17 cellular contexts compared by ENCODE assay signal in genomic region chr2:75751824-75752468, GRCh38.
"Had no signal": no experiment of that assay in that cellular context is flagged by ENCODE, and none has a peak within 500 bp of the region (broad histone marks: within the 10 kb centered on the region; RNA-seq: fewer than 3 reads in every experiment).

No MANE protein-coding gene starts in this region.

- H3K4me3 Mint-ChIP-seq: activated CD4-positive, alpha-beta memory T cell treated with anti-CD3 and anti-CD28 coated beads, Interleukin-2, amount 10 ng/mL, durations not matched to agents 7 days and 5 days; activated CD8-positive, alpha-beta memory T cell treated with anti-CD3 and anti-CD28 coated beads, Interleukin-2, amount 10 ng/mL, durations not matched to agents 7 days and 5 days; activated naive CD8-positive, alpha-beta T cell treated with anti-CD3 and anti-CD28 coated beads for 36 hours; effector memory CD8-positive, alpha-beta T cell; natural killer cell; stimulated activated effector memory CD8-positive, alpha-beta T cell treated with anti-CD3 and anti-CD28 coated beads, Interleukin-12 subunit alpha, Interleukin-12 subunit beta, amount 100 ng/mL, for 72 hours; type B pancreatic cell had no signal

- H3K27ac ChIP-seq: hepatocyte, stomach had no signal

- H3K4me1 Mint-ChIP-seq: activated CD4-positive, alpha-beta memory T cell treated with anti-CD3 and anti-CD28 coated beads, Interleukin-2, amount 10 ng/mL, durations not matched to agents 7 days and 5 days; activated CD8-positive, alpha-beta memory T cell treated with anti-CD3 and anti-CD28 coated beads, Interleukin-2, amount 10 ng/mL, durations not matched to agents 7 days and 5 days; activated naive CD8-positive, alpha-beta T cell treated with anti-CD3 and anti-CD28 coated beads for 36 hours; natural killer cell; stimulated activated effector memory CD8-positive, alpha-beta T cell treated with anti-CD3 and anti-CD28 coated beads, Interleukin-12 subunit alpha, Interleukin-12 subunit beta, amount 100 ng/mL, for 72 hours had no signal

- H3K36me3 Mint-ChIP-seq: activated CD8-positive, alpha-beta memory T cell treated with anti-CD3 and anti-CD28 coated beads, Interleukin-2, amount 10 ng/mL, durations not matched to agents 7 days and 5 days; activated naive CD8-positive, alpha-beta T cell treated with anti-CD3 and anti-CD28 coated beads for 36 hours; natural killer cell; stimulated activated effector memory CD8-positive, alpha-beta T cell treated with anti-CD3 and anti-CD28 coated beads, Interleukin-12 subunit alpha, Interleukin-12 subunit beta, amount 100 ng/mL, for 72 hours; type B pancreatic cell had no signal

- H3K27me3 Mint-ChIP-seq: type B pancreatic cell had no signal

- H3K4me1 ChIP-seq: stomach had no signal

- H3K9me3 Mint-ChIP-seq: activated CD4-positive, alpha-beta memory T cell treated with anti-CD3 and anti-CD28 coated beads, Interleukin-2, amount 10 ng/mL, durations not matched to agents 7 days and 5 days; activated naive CD8-positive, alpha-beta T cell treated with anti-CD3 and anti-CD28 coated beads for 36 hours; effector memory CD8-positive, alpha-beta T cell; stimulated activated effector memory CD8-positive, alpha-beta T cell treated with anti-CD3 and anti-CD28 coated beads, Interleukin-12 subunit alpha, Interleukin-12 subunit beta, amount 100 ng/mL, for 72 hours; type B pancreatic cell had no signal

- DNase-seq: activated CD4-positive, alpha-beta memory T cell treated with anti-CD3 and anti-CD28 coated beads, Interleukin-2, amount 10 ng/mL, durations not matched to agents 7 days and 5 days; activated CD4-positive, alpha-beta T cell treated with anti-CD3 and anti-CD28 coated beads for 48 hours; activated CD4-positive, CD25-positive, alpha-beta regulatory T cell; activated CD8-positive, alpha-beta memory T cell treated with anti-CD3 and anti-CD28 coated beads, Interleukin-2, amount 10 ng/mL, durations not matched to agents 7 days and 5 days; activated naive CD4-positive, alpha-beta T cell; activated naive CD8-positive, alpha-beta T cell treated with anti-CD3 and anti-CD28 coated beads for 36 hours; amygdala; dermis blood vessel endothelial cell; effector memory CD8-positive, alpha-beta T cell; left cardiac atrium; natural killer cell; nucleus accumbens; stimulated activated CD4-positive, alpha-beta T cell treated with anti-CD3 and anti-CD28 coated beads, Interleukin-4, amount 100 ng/mL, for 24 hours; stomach had no signal

- H2AFZ ChIP-seq: hepatocyte had no signal

- H3K36me3 ChIP-seq: stomach had no signal

- H3K79me2 ChIP-seq: hepatocyte had no signal

- H3K27me3 ChIP-seq: hepatocyte, stomach had no signal

- H3K27ac Mint-ChIP-seq: activated CD4-positive, alpha-beta memory T cell treated with anti-CD3 and anti-CD28 coated beads, Interleukin-2, amount 10 ng/mL, durations not matched to agents 7 days and 5 days; activated CD8-positive, alpha-beta memory T cell treated with anti-CD3 and anti-CD28 coated beads, Interleukin-2, amount 10 ng/mL, durations not matched to agents 7 days and 5 days; activated naive CD8-positive, alpha-beta T cell treated with anti-CD3 and anti-CD28 coated beads for 36 hours; effector memory CD8-positive, alpha-beta T cell; natural killer cell; stimulated activated effector memory CD8-positive, alpha-beta T cell treated with anti-CD3 and anti-CD28 coated beads, Interleukin-12 subunit alpha, Interleukin-12 subunit beta, amount 100 ng/mL, for 72 hours; type B pancreatic cell had no signal

- H3K4me2 ChIP-seq: hepatocyte had no signal

- H3K4me3 ChIP-seq: hepatocyte, stomach had no signal
